ENCODE assay signal across 25 cellular contexts in genomic region chr22:22387386-22387736, GRCh38.
"Had no signal": no experiment of that assay in that cellular context is flagged by ENCODE, and none has a peak within 500 bp of the region (broad histone marks: within the 10 kb centered on the region; RNA-seq: fewer than 3 reads in every experiment).

No MANE protein-coding gene starts in this region.

- H3K9me3 ChIP-seq: neutrophil, ovary, prostate gland, sigmoid colon, vagina had no signal

- FAIRE-seq: small intestine had no signal

- H3K9me3 Mint-ChIP-seq: natural killer cell; stimulated activated effector memory CD8-positive, alpha-beta T cell treated with anti-CD3 and anti-CD28 coated beads, Interleukin-12 subunit alpha, Interleukin-12 subunit beta, amount 100 ng/mL, for 72 hours; stimulated activated naive CD8-positive, alpha-beta T cell treated with anti-CD3 and anti-CD28 coated beads, Interleukin-15, amount 100 ng/mL, for 72 hours had no signal

- H3K27me3 ChIP-seq: ovary, tibial nerve, upper lobe of left lung, vagina had no signal

- H3K4me3 Mint-ChIP-seq: mesothelial cell of epicardium; naive B cell; natural killer cell; nephron progenitor cell; neural progenitor cell; stimulated activated effector memory CD8-positive, alpha-beta T cell treated with anti-CD3 and anti-CD28 coated beads, Interleukin-12 subunit alpha, Interleukin-12 subunit beta, amount 100 ng/mL, for 72 hours; stimulated activated naive CD8-positive, alpha-beta T cell treated with anti-CD3 and anti-CD28 coated beads, Interleukin-15, amount 100 ng/mL, for 72 hours had no signal

- H3K4me1 ChIP-seq: neural progenitor cell, prostate gland, sigmoid colon, spleen, tibial nerve, upper lobe of left lung, vagina had no signal

- H3K4me3 ChIP-seq: lung, neural progenitor cell, ovary, prostate gland, sigmoid colon, spleen, tibial nerve, upper lobe of left lung, vagina had no signal

- DNase-seq: left ventricle myocardium superior; mesendoderm; naive B cell; natural killer cell; nephron progenitor cell; occipital lobe; ovary; retina; right cardiac atrium; sigmoid colon; spleen; stimulated activated CD4-positive, alpha-beta T cell treated with anti-CD3 and anti-CD28 coated beads, Interleukin-4, amount 100 ng/mL, for 24 hours; stimulated activated naive CD4-positive, alpha-beta T cell treated with Interleukin-2 at 50 U/mL for 16 hours; stimulated activated naive CD8-positive, alpha-beta T cell treated with anti-CD3 and anti-CD28 coated beads, Interleukin-15, amount 100 ng/mL, for 72 hours; substantia nigra; upper lobe of left lung had no signal

- ATAC-seq: left ventricle myocardium superior; natural killer cell; right cardiac atrium; stimulated activated effector memory CD8-positive, alpha-beta T cell treated with anti-CD3 and anti-CD28 coated beads, Interleukin-12 subunit alpha, Interleukin-12 subunit beta, amount 100 ng/mL, for 72 hours; stimulated activated naive CD8-positive, alpha-beta T cell treated with anti-CD3 and anti-CD28 coated beads, Interleukin-15, amount 100 ng/mL, for 72 hours had no signal

- H3K36me3 Mint-ChIP-seq: mesothelial cell of epicardium; naive B cell; natural killer cell; neural progenitor cell; stimulated activated effector memory CD8-positive, alpha-beta T cell treated with anti-CD3 and anti-CD28 coated beads, Interleukin-12 subunit alpha, Interleukin-12 subunit beta, amount 100 ng/mL, for 72 hours had no signal

- H3K4me2 ChIP-seq: neural progenitor cell had no signal

- H3K9ac ChIP-seq: neural progenitor cell had no signal

- H3K27ac Mint-ChIP-seq: mesothelial cell of epicardium; naive B cell; natural killer cell; nephron progenitor cell; neural progenitor cell; stimulated activated effector memory CD8-positive, alpha-beta T cell treated with anti-CD3 and anti-CD28 coated beads, Interleukin-12 subunit alpha, Interleukin-12 subunit beta, amount 100 ng/mL, for 72 hours; stimulated activated naive CD8-positive, alpha-beta T cell treated with anti-CD3 and anti-CD28 coated beads, Interleukin-15, amount 100 ng/mL, for 72 hours had no signal

- H3K36me3 ChIP-seq: neural progenitor cell, neutrophil, ovary, prostate gland, sigmoid colon, spleen, tibial nerve, upper lobe of left lung, vagina had no signal

- H2AFZ ChIP-seq: neural progenitor cell had no signal

- H3K27me3 Mint-ChIP-seq: naive B cell had no signal

- H3K4me1 Mint-ChIP-seq: mesothelial cell of epicardium; natural killer cell; nephron progenitor cell; neural progenitor cell; stimulated activated effector memory CD8-positive, alpha-beta T cell treated with anti-CD3 and anti-CD28 coated beads, Interleukin-12 subunit alpha, Interleukin-12 subunit beta, amount 100 ng/mL, for 72 hours; stimulated activated naive CD8-positive, alpha-beta T cell treated with anti-CD3 and anti-CD28 coated beads, Interleukin-15, amount 100 ng/mL, for 72 hours had no signal

- H3K27ac ChIP-seq: neural progenitor cell, neutrophil, ovary, prostate gland, sigmoid colon, spleen, tibial nerve, upper lobe of left lung, vagina had no signal
